In genomic region chr14:74401504-74402241, GRCh38 we compare ENCODE assay signal across 8 cellular contexts. TPM values are rescaled to one million over a fixed set of nuclear protein-coding genes. Genes with fewer than 3 reads are reported as not detected.
DNase-seq lines count a peak whose midpoint lies in the region; ATAC-seq, FAIRE-seq and TF ChIP-seq lines count a peak whose summit lies in the region.

No MANE protein-coding gene starts in this region.

- dilution Hi-C loops in IMR-90 (cut with HindIII; ENCODE audit: low sequenced_read_pairs, unreplicated experiment): no loop called here

- no peak overlapping the region for H4K8ac ChIP-seq in IMR-90 (ENCODE audit: low read depth in 2 of 2, low read length in 2 of 2)
- H4K8ac ChIP-seq in trophoblast cell (ENCODE audit: low read depth, low read length): no peak overlapping the region

- peaks cover 30% of the 10 kb centered on the region for H3K4me1 Mint-ChIP-seq in activated CD4-positive, alpha-beta memory T cell treated with anti-CD3 and anti-CD28 coated beads, Interleukin-2, amount 10 ng/mL, durations not matched to agents 7 days and 5 days

- H3K23ac ChIP-seq in IMR-90 (ENCODE audit: low read depth, low read length): no peak overlapping the region
- H3K23ac ChIP-seq in trophoblast cell (ENCODE audit: low read length): no peak overlapping the region

- H2BK120ac ChIP-seq in IMR-90 (ENCODE audit: low read depth, low read length) (no peak overlapping the region), trophoblast cell (ENCODE audit: insufficient read depth, low read length, poor library complexity) (no peak overlapping the region)

- no peak overlapping the region for H2AK5ac ChIP-seq in IMR-90 (ENCODE audit: low read depth, low read length)
- H2AK5ac ChIP-seq in trophoblast cell (ENCODE audit: low read length): no peak overlapping the region

- peaks cover 74% of the 10 kb centered on the region for H3K27me3 ChIP-seq in IMR-90 (ENCODE audit: control insufficient read depth, insufficient read depth, low read length)
- no peaks in the 10 kb centered on the region for H3K27me3 ChIP-seq in trophoblast cell (ENCODE audit: insufficient read depth, low read length)

- H3K9me3 ChIP-seq in IMR-90 (ENCODE audit: control insufficient read depth, insufficient read depth, low read length): no peaks in the 10 kb centered on the region
- H3K9me3 ChIP-seq in trophoblast cell (ENCODE audit: insufficient read depth, low read depth, low read length): no peaks in the 10 kb centered on the region

- ATAC-seq in GM21360 (IDR thresholded peaks at IDR 0.05; ENCODE audit: unreplicated experiment) (peak; percentile 70), IMR-90 (ENCODE audit: low read depth) (no peak; the same call in 1 of the 2 replicates)

- no peaks in the 10 kb centered on the region for H4K20me1 ChIP-seq in IMR-90 (ENCODE audit: insufficient read depth, low read length)

- in situ Hi-C loops in IMR-90 (cut with MboI; ENCODE audit: low sequenced_read_pairs): no loop called here

- no peaks in the 10 kb centered on the region for H3K36me3 Mint-ChIP-seq in activated CD4-positive, alpha-beta memory T cell treated with anti-CD3 and anti-CD28 coated beads, Interleukin-2, amount 10 ng/mL, durations not matched to agents 7 days and 5 days (ENCODE audit: low read depth)

- WGBS in IMR-90 (ENCODE audit: extremely low coverage in 2 of 2, insufficient read length in 1 of 2), 2 experiments: 3% methylated on average over 3 of the region's 12 CpGs; no CpG with 5 or more reads in 1 of the 2 experiments
- WGBS in trophoblast cell (ENCODE audit: extremely low coverage, insufficient coverage, insufficient read length): no CpG with 5 or more reads among the region's 12 CpGs

- H3K36me3 ChIP-seq in IMR-90 (ENCODE audit: control insufficient read depth, insufficient read depth, low read length) (no peaks in the 10 kb centered on the region), trophoblast cell (ENCODE audit: control insufficient read depth in 1 of 2, insufficient read depth in 2 of 2, low read length in 2 of 2) (no peaks in the 10 kb centered on the region)

- TF ChIP-seq CTCF in IMR-90 (conservative IDR thresholded peaks at IDR 0.05; ENCODE audit: low read depth, low read length) (no peak), fibroblast of villous mesenchyme (IDR thresholded peaks at IDR 0.05; ENCODE audit: insufficient read depth, low read depth, low read length) (no peak)

- intact Hi-C loops in IMR-90 (cut with micrococcal nuclease): no loop called here

- H2BK20ac ChIP-seq in IMR-90 (ENCODE audit: low read depth, low read length): no peak overlapping the region

- no peak for TF ChIP-seq RAD21 in IMR-90 (IDR thresholded peaks at IDR 0.05; ENCODE audit: low read length)

- H2AFZ ChIP-seq in IMR-90 (replicated peaks; ENCODE audit: low read length, poor library complexity): peak overlapping the region; percentile 76
- no peak overlapping the region for H2AFZ ChIP-seq in trophoblast cell (ENCODE audit: insufficient read depth, low read length, poor library complexity)

- H4K12ac ChIP-seq in trophoblast cell (ENCODE audit: low read depth, low read length): no peak overlapping the region

- peak overlapping the region; percentile 33 for H3K4me3 Mint-ChIP-seq in activated CD4-positive, alpha-beta memory T cell treated with anti-CD3 and anti-CD28 coated beads, Interleukin-2, amount 10 ng/mL, durations not matched to agents 7 days and 5 days

- H3K79me1 ChIP-seq in IMR-90 (ENCODE audit: low read depth in 1 of 2, low read length in 2 of 2) (no peaks in the 10 kb centered on the region), trophoblast cell (ENCODE audit: low read length) (no peaks in the 10 kb centered on the region)

- H2BK5ac ChIP-seq in IMR-90 (ENCODE audit: low read depth, low read length, poor library complexity, severe bottlenecking): no peak overlapping the region
- no peak overlapping the region for H2BK5ac ChIP-seq in trophoblast cell (ENCODE audit: low read depth, low read length, poor library complexity)

- H3K4me1 ChIP-seq in IMR-90 (ENCODE audit: control insufficient read depth, insufficient read depth, low read length): peaks cover 4% of the 10 kb centered on the region
- peaks cover 7 to 15% of the 10 kb centered on the region in 2 experiments for H3K4me1 ChIP-seq in trophoblast cell (ENCODE audit: control insufficient read depth in 1 of 2, insufficient read depth in 2 of 2, low read length in 2 of 2)

- CTCF ChIA-PET in IMR-90 (lab: Yijun Ruan, JAX): interaction anchor here (0.5 kb wide), 2 partner anchors 32 to 48 kb away, joined by 3 read pairs; no protein-coding TSS in a partner anchor
- CTCF ChIA-PET in activated CD4-positive, alpha-beta memory T cell treated with anti-CD3 and anti-CD28 coated beads, Interleukin-2, amount 10 ng/mL, durations not matched to agents 7 days and 5 days (lab: Charles Lee): interaction anchor here (1.2 kb wide), 1 partner anchor 9 kb away, joined by 3 read pairs; no protein-coding TSS in a partner anchor

- peak overlapping the region; percentile 86 for H3K27ac Mint-ChIP-seq in activated CD4-positive, alpha-beta memory T cell treated with anti-CD3 and anti-CD28 coated beads, Interleukin-2, amount 10 ng/mL, durations not matched to agents 7 days and 5 days

- H3K4me2 ChIP-seq in IMR-90 (ENCODE audit: low read depth, low read length) (peak overlapping the region; percentile 6; the same call in 1 of the 2 replicates), trophoblast cell (ENCODE audit: low read length) (no peak overlapping the region)

- no peak overlapping the region for H3K14ac ChIP-seq in IMR-90 (replicated peaks; ENCODE audit: low read depth, low read length)
- H3K14ac ChIP-seq in trophoblast cell (ENCODE audit: low read length): no peak overlapping the region

- no peak overlapping the region for H3K56ac ChIP-seq in IMR-90 (ENCODE audit: extremely low read depth, insufficient read depth, low read length)

- peak; percentile 61 for FAIRE-seq in urothelium cell line (lab: Jason Lieb, UNC)

- no peak for TF ChIP-seq POLR2A in IMR-90 (IDR thresholded peaks at IDR 0.05; ENCODE audit: low read depth, low read length)

- DNase-seq in Daoy (ENCODE audit: low read depth) (peak; percentile 37), IMR-90 (no peak), fibroblast of villous mesenchyme (ENCODE audit: low read depth) (peak; percentile 3), trophoblast cell (peak; percentile 22 to 27), urothelium cell line (ENCODE audit: low spot score) (peak; percentile 46), COR-L47 (lab: John Stamatoyannopoulos, UW) (no peak)
- DNase-seq in activated CD4-positive, alpha-beta memory T cell treated with anti-CD3 and anti-CD28 coated beads, Interleukin-2, amount 10 ng/mL, durations not matched to agents 7 days and 5 days: peak; percentile 80

- H3K27ac ChIP-seq in IMR-90 (ENCODE audit: insufficient read depth, low read length) (no peak overlapping the region), trophoblast cell (ENCODE audit: low read depth, low read length) (no peak overlapping the region)

- no peaks in the 10 kb centered on the region for H3K9me3 Mint-ChIP-seq in activated CD4-positive, alpha-beta memory T cell treated with anti-CD3 and anti-CD28 coated beads, Interleukin-2, amount 10 ng/mL, durations not matched to agents 7 days and 5 days

- no peaks in the 10 kb centered on the region for H3K9me1 ChIP-seq in IMR-90 (ENCODE audit: insufficient read depth, low read length)

- no peak overlapping the region for H2BK15ac ChIP-seq in IMR-90 (ENCODE audit: low read depth, low read length)

- H2AK9ac ChIP-seq in IMR-90 (replicated peaks; ENCODE audit: low read depth, low read length, poor library complexity): no peak overlapping the region

- H3K4me3 ChIP-seq in IMR-90 (ENCODE audit: insufficient read depth, low read depth, low read length) (no peak overlapping the region), fibroblast of villous mesenchyme (ENCODE audit: low read depth, low read length) (no peak overlapping the region), trophoblast cell (ENCODE audit: low read depth, low read length) (no peak overlapping the region)

- H2BK12ac ChIP-seq in trophoblast cell (ENCODE audit: low read length): no peak overlapping the region

- H4K5ac ChIP-seq in IMR-90 (ENCODE audit: low read depth, low read length): no peak overlapping the region

- H3K9ac ChIP-seq in IMR-90 (ENCODE audit: low read depth, low read length): no peak overlapping the region
- H3K9ac ChIP-seq in trophoblast cell (ENCODE audit: low read length): no peak overlapping the region

- H3K18ac ChIP-seq in IMR-90 (ENCODE audit: low read depth, low read length) (no peak overlapping the region), trophoblast cell (ENCODE audit: low read length) (no peak overlapping the region)

- BruUV-seq in IMR-90 (replicated peaks; lab: Mats Ljungman, UMichigan): no TSS peak

- H3K4ac ChIP-seq in IMR-90 (ENCODE audit: low read depth, low read length) (no peak overlapping the region), trophoblast cell (ENCODE audit: low read depth, low read length) (no peak overlapping the region)

- H4K91ac ChIP-seq in IMR-90 (ENCODE audit: insufficient read depth, low read depth, low read length): no peak overlapping the region
- no peak overlapping the region for H4K91ac ChIP-seq in trophoblast cell (ENCODE audit: low read depth, low read length)

- no peaks in the 10 kb centered on the region for H3K79me2 ChIP-seq in trophoblast cell (ENCODE audit: control insufficient read depth, insufficient read depth, low read length, poor library complexity)

- POLR2A ChIA-PET in IMR-90 (lab: Charles Lee; ENCODE audit: unreplicated experiment): interaction anchor here (0.7 kb wide), 1 partner anchor 13 kb away, joined by 3 read pairs; no protein-coding TSS in a partner anchor
- POLR2A ChIA-PET in activated CD4-positive, alpha-beta memory T cell treated with anti-CD3 and anti-CD28 coated beads, Interleukin-2, amount 10 ng/mL, durations not matched to agents 7 days and 5 days (lab: Charles Lee): interaction anchor here (0.6 to 1.6 kb wide), 3 partner anchors 48 to 362 kb away, joined by 3 to 6 read pairs (median 3); partner anchors contain the start of genes ISCA2, NPC2 and YLPM1

- peaks cover 21% of the 10 kb centered on the region for H3K27me3 Mint-ChIP-seq in activated CD4-positive, alpha-beta memory T cell treated with anti-CD3 and anti-CD28 coated beads, Interleukin-2, amount 10 ng/mL, durations not matched to agents 7 days and 5 days

RNA-seq across cellular contexts. Expression of gene SYNDIG1L, which starts 24.3 kb away (rescaled TPM):
- not detected in 2 replicates for total RNA-seq in Daoy (2014; rRNA removed; shearing (Covaris generic))
- total RNA-seq in IMR-90 (2012; rRNA removed) (not detected in 2 replicates), fibroblast of villous mesenchyme (not detected in 2 replicates)
- not detected in 2 replicates for polyA plus RNA-seq in IMR-90 (2012; rRNA removed)
- not detected in 2 replicates for polyA plus RNA-seq in IMR-90 (2012; cell fraction: cytosol; rRNA removed)
- polyA plus RNA-seq in IMR-90 (2012; cell fraction: nucleus; rRNA removed; ENCODE audit: low replicate concordance): 0.02 TPM in 1 of 2 replicates, not detected in the other
- total RNA-seq in activated CD4-positive, alpha-beta memory T cell treated with anti-CD3 and anti-CD28 coated beads, Interleukin-2, amount 10 ng/mL, durations not matched to agents 7 days and 5 days: not detected
- polyA plus RNA-seq in trophoblast cell (2013): 0.34 and 0.47 TPM in 2 replicates

RNA-seq across cellular contexts. Expression of gene VRTN, which starts 53.4 kb away (rescaled TPM):
- not detected in 2 replicates for total RNA-seq in Daoy (2014; rRNA removed; shearing (Covaris generic))
- total RNA-seq in IMR-90 (2012; rRNA removed): not detected in 2 replicates
- not detected in 2 replicates for polyA plus RNA-seq in IMR-90 (2012; rRNA removed)
- not detected in 2 replicates for polyA plus RNA-seq in IMR-90 (2012; cell fraction: cytosol; rRNA removed)
- polyA plus RNA-seq in IMR-90 (2012; cell fraction: nucleus; rRNA removed; ENCODE audit: low replicate concordance): not detected in 2 replicates
- total RNA-seq in activated CD4-positive, alpha-beta memory T cell treated with anti-CD3 and anti-CD28 coated beads, Interleukin-2, amount 10 ng/mL, durations not matched to agents 7 days and 5 days: not detected
- not detected in 2 replicates for total RNA-seq in fibroblast of villous mesenchyme
- 0.01 TPM in 1 of 2 replicates, not detected in the other for polyA plus RNA-seq in trophoblast cell (2013)

Comparison
In these comparisons a context has a peak if more than half of its experiments do, and no peak if none do; other contexts are left out.
1. DNase-seq: peak in Daoy (single experiment), activated CD4-positive, alpha-beta memory T cell treated with anti-CD3 and anti-CD28 coated beads, Interleukin-2, amount 10 ng/mL, durations not matched to agents 7 days and 5 days (single experiment), fibroblast of villous mesenchyme (single experiment), trophoblast cell (2 of 2) and urothelium cell line (single experiment); none in IMR-90 (single experiment) and COR-L47 (single experiment).